8 cellular contexts compared by ENCODE assay signal in genomic region chr5:146533260-146533857, GRCh38. TPM values are rescaled to one million over a fixed set of nuclear protein-coding genes. Genes with fewer than 3 reads are reported as not detected.
DNase-seq lines count a peak whose midpoint lies in the region; ATAC-seq and TF ChIP-seq lines count a peak whose summit lies in the region.

No MANE protein-coding gene starts in this region.

- ATAC-seq in GM21515 (IDR thresholded peaks at IDR 0.05; ENCODE audit: unreplicated experiment), result peak; percentile 97
- peak; percentile 93 for ATAC-seq in stimulated activated naive CD8-positive, alpha-beta T cell treated with anti-CD3 and anti-CD28 coated beads, Interleukin-15, amount 100 ng/mL, for 72 hours

- H3K9me3 ChIP-seq in esophagus muscularis mucosa, result no peaks in the 10 kb centered on the region

- intact Hi-C loops in esophagus muscularis mucosa (cut with DNase I), result no loop called here

- H3K36me3 ChIP-seq in esophagus muscularis mucosa, result no peaks in the 10 kb centered on the region

- H3K4me3 ChIP-seq in esophagus muscularis mucosa, result no peak overlapping the region

- TF ChIP-seq POLR2A in esophagus muscularis mucosa (IDR thresholded peaks at IDR 0.05; ENCODE audit: low read depth), result no peak

- H3K4me1 Mint-ChIP-seq in nephron progenitor cell, result peaks cover 5% of the 10 kb centered on the region
- H3K4me1 Mint-ChIP-seq in stimulated activated naive CD8-positive, alpha-beta T cell treated with anti-CD3 and anti-CD28 coated beads, Interleukin-15, amount 100 ng/mL, for 72 hours, result peaks cover 7% of the 10 kb centered on the region

- peaks cover 8% of the 10 kb centered on the region for H3K9me3 Mint-ChIP-seq in nephron progenitor cell
- no peaks in the 10 kb centered on the region for H3K9me3 Mint-ChIP-seq in stimulated activated naive CD8-positive, alpha-beta T cell treated with anti-CD3 and anti-CD28 coated beads, Interleukin-15, amount 100 ng/mL, for 72 hours

- H3K27me3 ChIP-seq in esophagus muscularis mucosa, result no peaks in the 10 kb centered on the region

- DNase-seq in DMS53 (lab: John Stamatoyannopoulos, UW), result peak; percentile 91
- peak; percentile 86 for DNase-seq in HT-29 (ENCODE audit: low spot score)
- peak; percentile 60 for DNase-seq in NOMO-1 treated with DMSO at 0.1 percent for 48 hours (lab: John Stamatoyannopoulos, UW; ENCODE audit: unreplicated experiment)
- peak; percentile 47 for DNase-seq in activated CD8-positive, alpha-beta memory T cell treated with anti-CD3 and anti-CD28 coated beads, Interleukin-2, amount 50 U/mL, for 24 hours (ENCODE audit: extremely low read depth)
- no peak for DNase-seq in esophagus muscularis mucosa (ENCODE audit: extremely low spot score)
- peak; percentile 82 for DNase-seq in nephron progenitor cell
- DNase-seq in stimulated activated naive CD8-positive, alpha-beta T cell treated with anti-CD3 and anti-CD28 coated beads, Interleukin-15, amount 100 ng/mL, for 72 hours, result peak; percentile 68 to 76

- 45% methylated on average over 7 of the region's 7 CpGs for WGBS in esophagus muscularis mucosa

- no peaks in the 10 kb centered on the region for H3K36me3 Mint-ChIP-seq in nephron progenitor cell (ENCODE audit: low read depth)

- TF ChIP-seq EP300 in esophagus muscularis mucosa (IDR thresholded peaks at IDR 0.05), result no peak

- no peak overlapping the region for H3K4me3 Mint-ChIP-seq in nephron progenitor cell
- H3K4me3 Mint-ChIP-seq in stimulated activated naive CD8-positive, alpha-beta T cell treated with anti-CD3 and anti-CD28 coated beads, Interleukin-15, amount 100 ng/mL, for 72 hours, result no peak overlapping the region

- TF ChIP-seq CTCF in esophagus muscularis mucosa (IDR thresholded peaks at IDR 0.05), result peak; percentile 47 to 71 (median 49)
- TF ChIP-seq CTCF in nephron progenitor cell (IDR thresholded peaks at IDR 0.05), result peak; percentile 72

- no peak overlapping the region for H3K27ac ChIP-seq in esophagus muscularis mucosa (replicated peaks in 1 of 4)

- peaks cover 13% of the 10 kb centered on the region for H3K27me3 Mint-ChIP-seq in nephron progenitor cell (ENCODE audit: low read depth, poor library complexity)
- H3K27me3 Mint-ChIP-seq in stimulated activated naive CD8-positive, alpha-beta T cell treated with anti-CD3 and anti-CD28 coated beads, Interleukin-15, amount 100 ng/mL, for 72 hours, result no peaks in the 10 kb centered on the region

- no peak overlapping the region for H3K27ac Mint-ChIP-seq in nephron progenitor cell
- no peak overlapping the region for H3K27ac Mint-ChIP-seq in stimulated activated naive CD8-positive, alpha-beta T cell treated with anti-CD3 and anti-CD28 coated beads, Interleukin-15, amount 100 ng/mL, for 72 hours

- no peaks in the 10 kb centered on the region for H3K4me1 ChIP-seq in esophagus muscularis mucosa

RNA-seq across cellular contexts. Expression of gene GPR151, which starts 17.4 kb away (rescaled TPM):
- total RNA-seq in HT-29 (2014; rRNA removed; shearing (Covaris generic)), result not detected in 2 replicates
- not detected for total RNA-seq in esophagus muscularis mucosa
